Comparison of ENCODE assay signal across 15 cellular contexts in genomic region chr11:122642971-122643370, GRCh38. TPM values are rescaled to one million over a fixed set of nuclear protein-coding genes. Genes with fewer than 3 reads are reported as not detected.
DNase-seq lines count a peak whose midpoint lies in the region; ATAC-seq and TF ChIP-seq lines count a peak whose summit lies in the region.
"Had no signal": no experiment of that assay in that cellular context is flagged by ENCODE, and none has a peak within 500 bp of the region (broad histone marks: within the 10 kb centered on the region; RNA-seq: fewer than 3 reads in every experiment).

No MANE protein-coding gene starts in this region.

- H3K4me3 ChIP-seq in MG63 = peak overlapping the region; percentile 4; the same call in 1 of the 2 replicates
- H3K4me3 ChIP-seq in coronary artery = peak overlapping the region; percentile 32
- H3K4me3 ChIP-seq: pancreas had no signal

- no peaks in the 10 kb centered on the region for H3K9me3 ChIP-seq in MG63
- H3K9me3 ChIP-seq: pancreas had no signal

- no peak for TF ChIP-seq CTCF in Calu3 (IDR thresholded peaks at IDR 0.05; ENCODE audit: unreplicated experiment)
- no peak for TF ChIP-seq CTCF in coronary artery (IDR thresholded peaks at IDR 0.05)
- TF ChIP-seq CTCF in nephron progenitor cell (IDR thresholded peaks at IDR 0.05) = no peak

- POLR2A ChIA-PET in activated CD4-positive, alpha-beta T cell treated with anti-CD3 and anti-CD28 coated beads, Interleukin-2, amount 10 ng/mL, durations not matched to agents 7 days and 5 days (lab: Charles Lee) = no interaction called here

- no peaks in the 10 kb centered on the region for H3K9me3 Mint-ChIP-seq in Calu3 (ENCODE audit: low read depth, unreplicated experiment)
- no peaks in the 10 kb centered on the region for H3K9me3 Mint-ChIP-seq in nephron progenitor cell
- no peaks in the 10 kb centered on the region for H3K9me3 Mint-ChIP-seq in activated CD4-positive, alpha-beta T cell treated with anti-CD3 and anti-CD28 coated beads, Interleukin-2, amount 10 ng/mL, durations not matched to agents 7 days and 5 days
- no peaks in the 10 kb centered on the region for H3K9me3 Mint-ChIP-seq in natural killer cell treated with Interleukin-12 subunit alpha and Interleukin-12 subunit beta and Interleukin-15 and Interleukin-18, amount 100 ng/mL, for 72 hours
- H3K9me3 Mint-ChIP-seq: stimulated activated naive CD8-positive, alpha-beta T cell treated with anti-CD3 and anti-CD28 coated beads, Interleukin-15, amount 100 ng/mL, for 72 hours had no signal

- BruUV-seq in Calu3 (replicated peaks; lab: Mats Ljungman, UMichigan) = TSS peak; percentile 97

- in situ Hi-C loops in KBM-7 (cut with MboI; ENCODE audit: low pct_unique_long_range_greater_than_20kb, low sequenced_read_pairs) = no loop called here

- H3K27ac Mint-ChIP-seq in Calu3 (ENCODE audit: unreplicated experiment) (peak overlapping the region; percentile 95), nephron progenitor cell (peak overlapping the region; percentile 54)
- H3K27ac Mint-ChIP-seq in activated CD4-positive, alpha-beta T cell treated with anti-CD3 and anti-CD28 coated beads, Interleukin-2, amount 10 ng/mL, durations not matched to agents 7 days and 5 days = no peak overlapping the region
- H3K27ac Mint-ChIP-seq in natural killer cell treated with Interleukin-12 subunit alpha and Interleukin-12 subunit beta and Interleukin-15 and Interleukin-18, amount 100 ng/mL, for 72 hours = no peak overlapping the region
- H3K27ac Mint-ChIP-seq: stimulated activated naive CD8-positive, alpha-beta T cell treated with anti-CD3 and anti-CD28 coated beads, Interleukin-15, amount 100 ng/mL, for 72 hours had no signal

- CTCF ChIA-PET in Calu3 (lab: Charles Lee) = interaction anchor here (1.3 to 1.6 kb wide), 3 partner anchors 13 to 18 kb away, joined by 4 to 5 read pairs (median 5); partner anchors contain the start of gene UBASH3B
- CTCF ChIA-PET in activated CD4-positive, alpha-beta T cell treated with anti-CD3 and anti-CD28 coated beads, Interleukin-2, amount 10 ng/mL, durations not matched to agents 7 days and 5 days (lab: Charles Lee) = no interaction called here

- H3K36me3 Mint-ChIP-seq in Calu3 (ENCODE audit: insufficient read depth, unreplicated experiment) = peaks cover 16% of the 10 kb centered on the region
- no peaks in the 10 kb centered on the region for H3K36me3 Mint-ChIP-seq in nephron progenitor cell (ENCODE audit: low read depth)
- H3K36me3 Mint-ChIP-seq in activated CD4-positive, alpha-beta T cell treated with anti-CD3 and anti-CD28 coated beads, Interleukin-2, amount 10 ng/mL, durations not matched to agents 7 days and 5 days (ENCODE audit: low read depth) = no peaks in the 10 kb centered on the region
- no peaks in the 10 kb centered on the region for H3K36me3 Mint-ChIP-seq in natural killer cell treated with Interleukin-12 subunit alpha and Interleukin-12 subunit beta and Interleukin-15 and Interleukin-18, amount 100 ng/mL, for 72 hours

- H3K36me3 ChIP-seq in MG63 = no peaks in the 10 kb centered on the region
- H3K36me3 ChIP-seq: pancreas had no signal

- intact Hi-C loops in Calu3 (cut with micrococcal nuclease; ENCODE audit: unreplicated experiment) = loop anchor here (2.0 kb wide), 1 partner anchor 18 kb away; no protein-coding TSS in a partner anchor

- H3K4me3 Mint-ChIP-seq in Calu3 (ENCODE audit: low read depth, unreplicated experiment) = peak overlapping the region; percentile 44
- H3K4me3 Mint-ChIP-seq in nephron progenitor cell = no peak overlapping the region
- no peak overlapping the region for H3K4me3 Mint-ChIP-seq in activated CD4-positive, alpha-beta T cell treated with anti-CD3 and anti-CD28 coated beads, Interleukin-2, amount 10 ng/mL, durations not matched to agents 7 days and 5 days
- H3K4me3 Mint-ChIP-seq in natural killer cell treated with Interleukin-12 subunit alpha and Interleukin-12 subunit beta and Interleukin-15 and Interleukin-18, amount 100 ng/mL, for 72 hours = no peak overlapping the region
- H3K4me3 Mint-ChIP-seq: stimulated activated naive CD8-positive, alpha-beta T cell treated with anti-CD3 and anti-CD28 coated beads, Interleukin-15, amount 100 ng/mL, for 72 hours had no signal

- H3K27me3 Mint-ChIP-seq in Calu3 (ENCODE audit: unreplicated experiment) (no peaks in the 10 kb centered on the region), nephron progenitor cell (ENCODE audit: low read depth, poor library complexity) (peaks cover 17% of the 10 kb centered on the region)
- H3K27me3 Mint-ChIP-seq in activated CD4-positive, alpha-beta T cell treated with anti-CD3 and anti-CD28 coated beads, Interleukin-2, amount 10 ng/mL, durations not matched to agents 7 days and 5 days = peaks cover 2% of the 10 kb centered on the region
- H3K27me3 Mint-ChIP-seq in natural killer cell treated with Interleukin-12 subunit alpha and Interleukin-12 subunit beta and Interleukin-15 and Interleukin-18, amount 100 ng/mL, for 72 hours = peaks cover 0 to 2% of the 10 kb centered on the region in 2 donors
- H3K27me3 Mint-ChIP-seq: stimulated activated naive CD8-positive, alpha-beta T cell treated with anti-CD3 and anti-CD28 coated beads, Interleukin-15, amount 100 ng/mL, for 72 hours had no signal

- no peaks in the 10 kb centered on the region for H3K27me3 ChIP-seq in MG63
- H3K27me3 ChIP-seq: pancreas had no signal

- H3K4me1 Mint-ChIP-seq in Calu3 (ENCODE audit: low read depth, unreplicated experiment) = peaks cover 39% of the 10 kb centered on the region
- peaks cover 11% of the 10 kb centered on the region for H3K4me1 Mint-ChIP-seq in nephron progenitor cell
- H3K4me1 Mint-ChIP-seq in activated CD4-positive, alpha-beta T cell treated with anti-CD3 and anti-CD28 coated beads, Interleukin-2, amount 10 ng/mL, durations not matched to agents 7 days and 5 days = no peaks in the 10 kb centered on the region
- H3K4me1 Mint-ChIP-seq in natural killer cell treated with Interleukin-12 subunit alpha and Interleukin-12 subunit beta and Interleukin-15 and Interleukin-18, amount 100 ng/mL, for 72 hours (ENCODE audit: low read depth in 2 of 2) = no peaks in the 10 kb centered on the region

- DNase-seq in Calu3 (peak; percentile 12), MG63 (peak; percentile 31), coronary artery (ENCODE audit: low spot score) (no peak), nephron progenitor cell (no peak), KBM-7 (no peak)
- DNase-seq in activated CD4-positive, alpha-beta T cell treated with anti-CD3 and anti-CD28 coated beads, Interleukin-2, amount 10 ng/mL, durations not matched to agents 7 days and 5 days = no peak
- DNase-seq in natural killer cell treated with Interleukin-12 subunit alpha and Interleukin-12 subunit beta and Interleukin-15 and Interleukin-18, amount 100 ng/mL, for 72 hours (ENCODE audit: low spot score) = no peak
- no peak for DNase-seq in stimulated activated CD4-positive, alpha-beta T cell treated with anti-CD3 and anti-CD28 coated beads, Interleukin-1b, Interleukin-23, amount 100 ng/mL, for 48 hours
- DNase-seq: activated effector memory CD4-positive, alpha-beta T cell treated with Interleukin-2 at 50 U/mL for 16 hours; Kasumi-1; left cardiac atrium; NCI-H446 treated with DMSO at 0.1 percent for 48 hours; stimulated activated naive CD8-positive, alpha-beta T cell treated with anti-CD3 and anti-CD28 coated beads, Interleukin-15, amount 100 ng/mL, for 72 hours had no signal

- no peak for ATAC-seq in natural killer cell treated with Interleukin-12 subunit alpha and Interleukin-12 subunit beta and Interleukin-15 and Interleukin-18, amount 100 ng/mL, for 72 hours
- ATAC-seq: stimulated activated naive CD8-positive, alpha-beta T cell treated with anti-CD3 and anti-CD28 coated beads, Interleukin-15, amount 100 ng/mL, for 72 hours had no signal

- peak overlapping the region in 1 of 2 donors; percentile 54 for H3K27ac ChIP-seq in coronary artery
- H3K27ac ChIP-seq: VCaP had no signal

RNA-seq across cellular contexts. Expression of gene UBASH3B, which starts 12.6 kb away (rescaled TPM):
- total RNA-seq in Calu3 (2022) = 46.0 and 74.9 TPM in 2 replicates
- 9.4 and 16.4 TPM in 2 replicates for total RNA-seq in MG63 (2014; rRNA removed; shearing (Covaris generic); ENCODE audit: low replicate concordance)
- 10 to 100 TPM; 15.2 to 15.8 TPM for total RNA-seq in activated CD4-positive, alpha-beta T cell treated with anti-CD3 and anti-CD28 coated beads, Interleukin-2, amount 10 ng/mL, durations not matched to agents 7 days and 5 days
- 1 to 10 TPM; 3.4 to 3.5 TPM for total RNA-seq in natural killer cell treated with Interleukin-12 subunit alpha and Interleukin-12 subunit beta and Interleukin-15 and Interleukin-18, amount 100 ng/mL, for 72 hours

Comparison
In these comparisons a context has a peak if more than half of its experiments do, and no peak if none do; other contexts are left out.
1. DNase-seq: peak in Calu3 (single experiment) and MG63 (single experiment); none in coronary artery (single experiment), nephron progenitor cell (single experiment), activated CD4-positive, alpha-beta T cell treated with anti-CD3 and anti-CD28 coated beads, Interleukin-2, amount 10 ng/mL, durations not matched to agents 7 days and 5 days (single experiment), natural killer cell treated with Interleukin-12 subunit alpha and Interleukin-12 subunit beta and Interleukin-15 and Interleukin-18, amount 100 ng/mL, for 72 hours (single experiment), KBM-7 (single experiment) and stimulated activated CD4-positive, alpha-beta T cell treated with anti-CD3 and anti-CD28 coated beads, Interleukin-1b, Interleukin-23, amount 100 ng/mL, for 48 hours (single experiment).
2. H3K27ac Mint-ChIP-seq: peak in Calu3 (single experiment) and nephron progenitor cell (single experiment); none in activated CD4-positive, alpha-beta T cell treated with anti-CD3 and anti-CD28 coated beads, Interleukin-2, amount 10 ng/mL, durations not matched to agents 7 days and 5 days (single experiment) and natural killer cell treated with Interleukin-12 subunit alpha and Interleukin-12 subunit beta and Interleukin-15 and Interleukin-18, amount 100 ng/mL, for 72 hours (0 of 2).